Comparison of ENCODE assay signal across 8 cellular contexts in genomic region chr17:36592711-36593321, GRCh38. TPM values are rescaled to one million over a fixed set of nuclear protein-coding genes. Genes with fewer than 3 reads are reported as not detected.
DNase-seq lines count a peak whose midpoint lies in the region; ATAC-seq and TF ChIP-seq lines count a peak whose summit lies in the region.

No MANE protein-coding gene starts in this region.

- DNase-seq in CD8-positive, alpha-beta T cell = no peak
- DNase-seq in PC-9 (no peak), epithelial cell of prostate (ENCODE audit: low read depth, low spot score) (no peak)
- DNase-seq in stimulated activated CD4-positive, alpha-beta T cell treated with anti-CD3 and anti-CD28 coated beads, Interleukin-2, amount 100 ng/mL, for 48 hours = no peak

- H3K9me3 ChIP-seq in CD8-positive, alpha-beta T cell (ENCODE audit: low read length) = no peaks in the 10 kb centered on the region
- no peaks in the 10 kb centered on the region for H3K9me3 ChIP-seq in PC-9 (ENCODE audit: insufficient read depth, low read depth)
- no peaks in the 10 kb centered on the region for H3K9me3 ChIP-seq in neuron (ENCODE audit: low read length)

- intact Hi-C loops in CD8-positive, alpha-beta T cell (cut with DNase I, micrococcal nuclease) = no loop called here
- intact Hi-C loops in PC-9 (cut with micrococcal nuclease; ENCODE audit: unreplicated experiment) = no loop called here

- H3K4me3 Mint-ChIP-seq in CD8-positive, alpha-beta T cell = peak overlapping the region; percentile 82

- H3K4me2 ChIP-seq in PC-9 = peak overlapping the region; percentile 86

- H3F3A ChIP-seq in PC-9 (ENCODE audit: insufficient read depth, low read depth) = peaks cover 24% of the 10 kb centered on the region

- peaks cover 14% of the 10 kb centered on the region for H3K4me1 ChIP-seq in CD8-positive, alpha-beta T cell (ENCODE audit: insufficient read depth, low read length)
- H3K4me1 ChIP-seq in PC-9 (replicated peaks; ENCODE audit: insufficient read depth) (peaks cover 17% of the 10 kb centered on the region), neuron (ENCODE audit: insufficient read depth, low read length) (peaks cover 23% of the 10 kb centered on the region)

- peaks cover 16% of the 10 kb centered on the region for H3K36me3 Mint-ChIP-seq in CD8-positive, alpha-beta T cell

- no peak overlapping the region for H3K27ac ChIP-seq in CD8-positive, alpha-beta T cell (ENCODE audit: low read depth, low read length)
- no peak overlapping the region for H3K27ac ChIP-seq in PC-9
- peak overlapping the region; percentile 50 for H3K27ac ChIP-seq in epithelial cell of prostate

- no peak for TF ChIP-seq CTCF in CD8-positive, alpha-beta T cell (IDR thresholded peaks at IDR 0.05)
- TF ChIP-seq CTCF in PC-9 (conservative IDR thresholded peaks at IDR 0.05) = no peak

- peak overlapping the region; percentile 76 for H2AFZ ChIP-seq in PC-9
- peak overlapping the region; percentile 91 for H2AFZ ChIP-seq in neuron (ENCODE audit: low read depth, low read length)

- H3K79me2 ChIP-seq in PC-9 (ENCODE audit: low read depth) = peaks cover 8% of the 10 kb centered on the region; the same call in 1 of the 2 replicates

- BruUV-seq in PC-9 (replicated peaks; lab: Mats Ljungman, UMichigan) = TSS peak; percentile 34

- peaks cover 24% of the 10 kb centered on the region for H3K4me1 Mint-ChIP-seq in CD8-positive, alpha-beta T cell (ENCODE audit: low read depth)

- no peak for ATAC-seq in CD8-positive, alpha-beta T cell
- ATAC-seq in GM19324 (IDR thresholded peaks at IDR 0.05; ENCODE audit: low FRiP score, unreplicated experiment) = no peak
- no peak for ATAC-seq in GM19328 (IDR thresholded peaks at IDR 0.05; ENCODE audit: unreplicated experiment)
- ATAC-seq in GM21723 (IDR thresholded peaks at IDR 0.05; ENCODE audit: unreplicated experiment) = no peak

- CTCF ChIA-PET in CD8-positive, alpha-beta T cell (lab: Charles Lee) = interaction anchor here (4.0 kb wide), 1 partner anchor 10 kb away, joined by 23 read pairs; the partner anchor contains the start of gene MRM1
- CTCF ChIA-PET in PC-9 (lab: Charles Lee) = interaction anchor here (0.5 to 0.7 kb wide), 3 partner anchors 29 to 45 kb away, joined by 3 to 7 read pairs (median 3); no protein-coding TSS in a partner anchor

- H3K36me3 ChIP-seq in CD8-positive, alpha-beta T cell (ENCODE audit: insufficient read depth, low read length) = peaks cover 3% of the 10 kb centered on the region
- no peaks in the 10 kb centered on the region for H3K36me3 ChIP-seq in PC-9 (ENCODE audit: low read depth)
- peaks cover 20% of the 10 kb centered on the region for H3K36me3 ChIP-seq in neuron (ENCODE audit: insufficient read depth, low read length)

- no peaks in the 10 kb centered on the region for H3K9me2 ChIP-seq in PC-9 (ENCODE audit: insufficient read depth)

- H3K4me3 ChIP-seq in CD8-positive, alpha-beta T cell (ENCODE audit: low read depth, low read length) = peak overlapping the region; percentile 60
- H3K4me3 ChIP-seq in PC-9 (peak overlapping the region; percentile 84), neuron (ENCODE audit: low read length) (peak overlapping the region; percentile 89)

- no peaks in the 10 kb centered on the region for H4K20me1 ChIP-seq in PC-9 (ENCODE audit: insufficient read depth)

- no peaks in the 10 kb centered on the region for H3K27me3 ChIP-seq in CD8-positive, alpha-beta T cell (ENCODE audit: insufficient read depth, low read length)
- no peaks in the 10 kb centered on the region for H3K27me3 ChIP-seq in PC-9 (ENCODE audit: insufficient read depth, low read depth)
- H3K27me3 ChIP-seq in neuron (ENCODE audit: insufficient read depth, low read length) = no peaks in the 10 kb centered on the region

- H3K9me3 Mint-ChIP-seq in CD8-positive, alpha-beta T cell = no peaks in the 10 kb centered on the region

- H3K27me3 Mint-ChIP-seq in CD8-positive, alpha-beta T cell (ENCODE audit: low read depth) = no peaks in the 10 kb centered on the region

- H3K27ac Mint-ChIP-seq in CD8-positive, alpha-beta T cell = no peak overlapping the region

- POLR2A ChIA-PET in CD8-positive, alpha-beta T cell (lab: Charles Lee) = interaction anchor here (3.3 kb wide), 1 partner anchor 9 kb away, joined by 16 read pairs; the partner anchor contains the start of gene MRM1
- POLR2A ChIA-PET in PC-9 (lab: Charles Lee; ENCODE audit: unreplicated experiment) = interaction anchor here (0.7 to 1.1 kb wide), 4 partner anchors 8 to 1053 kb away, joined by 3 read pairs; partner anchors contain the start of gene MRM1

RNA-seq across cellular contexts. Expression of gene DHRS11, which starts 1.1 kb away (rescaled TPM):
- 1 to 10 TPM; 1.7 to 2.6 TPM for total RNA-seq in CD8-positive, alpha-beta T cell
- total RNA-seq in PC-9 (2021) = 18.0 and 24.2 TPM in 2 replicates

RNA-seq across cellular contexts. Expression of gene MRM1, which starts 8.6 kb away (rescaled TPM):
- total RNA-seq in CD8-positive, alpha-beta T cell = 1 to 10 TPM; 1.4 TPM
- total RNA-seq in PC-9 (2021) = 9.6 and 10.9 TPM in 2 replicates

RNA-seq across cellular contexts. Expression of gene GGNBP2, which starts 48.1 kb away (rescaled TPM):
- total RNA-seq in CD8-positive, alpha-beta T cell = 100 to 1,000 TPM; 185 to 193 TPM
- total RNA-seq in PC-9 (2021) = 51.4 and 59.6 TPM in 2 replicates

RNA-seq across cellular contexts. Expression of gene PIGW, which starts 58.0 kb away (rescaled TPM):
- total RNA-seq in CD8-positive, alpha-beta T cell = 1 to 10 TPM; 2.3 to 3.4 TPM
- 6.3 and 8.0 TPM in 2 replicates for total RNA-seq in PC-9 (2021)

RNA-seq across cellular contexts. Expression of gene MYO19, which starts 58.1 kb away (rescaled TPM):
- total RNA-seq in CD8-positive, alpha-beta T cell = 10 to 100 TPM; 55.9 to 57.7 TPM
- 110 and 115 TPM in 2 replicates for total RNA-seq in PC-9 (2021)
